Comparison of ENCODE assay signal across 23 cellular contexts in genomic region chr6:105784179-105784578, GRCh38.
"Had no signal": no experiment of that assay in that cellular context is flagged by ENCODE, and none has a peak within 500 bp of the region (broad histone marks: within the 10 kb centered on the region; RNA-seq: fewer than 3 reads in every experiment).

No MANE protein-coding gene starts in this region.

- H3K4me3 Mint-ChIP-seq: activated CD8-positive, alpha-beta T cell treated with anti-CD3 and anti-CD28 coated beads for 36 hours; activated naive CD8-positive, alpha-beta T cell treated with anti-CD3 and anti-CD28 coated beads, Interleukin-2, amount 10 ng/mL, durations not matched to agents 7 days and 5 days had no signal

- H3K27me3 Mint-ChIP-seq: activated CD8-positive, alpha-beta T cell treated with anti-CD3 and anti-CD28 coated beads for 36 hours; activated naive CD8-positive, alpha-beta T cell treated with anti-CD3 and anti-CD28 coated beads, Interleukin-2, amount 10 ng/mL, durations not matched to agents 7 days and 5 days had no signal

- H3K27ac Mint-ChIP-seq: activated CD8-positive, alpha-beta T cell treated with anti-CD3 and anti-CD28 coated beads for 36 hours; activated naive CD8-positive, alpha-beta T cell treated with anti-CD3 and anti-CD28 coated beads, Interleukin-2, amount 10 ng/mL, durations not matched to agents 7 days and 5 days had no signal

- DNase-seq: activated CD4-positive, alpha-beta T cell treated with anti-CD3 and anti-CD28 coated beads, Interleukin-2, amount 50 U/mL, for 1 hour; activated CD4-positive, CD25-positive, alpha-beta regulatory T cell; activated CD8-positive, alpha-beta memory T cell treated with anti-CD3 and anti-CD28 coated beads, Interleukin-2, amount 50 U/mL, for 48 hours; activated CD8-positive, alpha-beta T cell treated with anti-CD3 and anti-CD28 coated beads for 36 hours; activated naive CD4-positive, alpha-beta T cell treated with anti-CD3 and anti-CD28 coated beads, Interleukin-2, amount 50 U/mL, for 16 hours; activated naive CD8-positive, alpha-beta T cell treated with anti-CD3 and anti-CD28 coated beads, Interleukin-2, amount 10 ng/mL, durations not matched to agents 7 days and 5 days; activated T-cell treated with anti-CD3 and anti-CD28 coated beads, Interleukin-2, amount 50 U/mL, for 1 hour; adrenal gland; anterior cingulate cortex; cerebellar nuclear complex; MM.1S; NCI-H1105; NCI-H1436; NCI-H1694 treated with DMSO at 0.1 percent for 48 hours; NCI-H2081 treated with DMSO at 0.1 percent for 48 hours; NCI-H446; NCI-H524; PC-3; SHP77; SW 1271; T-helper 9 cell had no signal

- H3K27ac ChIP-seq: adrenal gland, SJSA1 had no signal

- H3K9me3 ChIP-seq: adrenal gland, SJSA1 had no signal

- H3K27me3 ChIP-seq: adrenal gland, SJSA1 had no signal

- H3K4me3 ChIP-seq: adrenal gland, SJSA1 had no signal

- H3K4me1 ChIP-seq: adrenal gland had no signal

- ATAC-seq: activated CD8-positive, alpha-beta T cell treated with anti-CD3 and anti-CD28 coated beads for 36 hours; PC-3; SK-N-SH treated with all-trans-retinoic acid at 6 μM for 48 hours had no signal

- H3K36me3 ChIP-seq: adrenal gland, SJSA1 had no signal
